ENCODE assay signal across 10 cellular contexts in genomic region chr4:1793940-1794808, GRCh38. TPM values are rescaled to one million over a fixed set of nuclear protein-coding genes. Genes with fewer than 3 reads are reported as not detected.
DNase-seq lines count a peak whose midpoint lies in the region; ATAC-seq, FAIRE-seq and TF ChIP-seq lines count a peak whose summit lies in the region.
"Had no signal": no experiment of that assay in that cellular context is flagged by ENCODE, and none has a peak within 500 bp of the region (broad histone marks: within the 10 kb centered on the region; RNA-seq: fewer than 3 reads in every experiment).

No MANE protein-coding gene starts in this region.

- peaks cover 21% of the 10 kb centered on the region for H3K27me3 Mint-ChIP-seq in neural progenitor cell (ENCODE audit: insufficient read depth, low read depth)

- H3K36me3 ChIP-seq in ectodermal cell (ENCODE audit: control insufficient read depth, insufficient read depth, low read length) (no peaks in the 10 kb centered on the region), neural progenitor cell (no peaks in the 10 kb centered on the region)

- peak overlapping the region; percentile 97 for H3K4me2 ChIP-seq in neural progenitor cell

- H3K4me1 ChIP-seq in ectodermal cell (ENCODE audit: control insufficient read depth, insufficient read depth, low read length) (peaks cover 28% of the 10 kb centered on the region), neural progenitor cell (peaks cover 19% of the 10 kb centered on the region)

- peak overlapping the region; percentile 29 for H3K4me3 ChIP-seq in Jurkat, Clone E6-1 (ENCODE audit: low read length)
- H3K4me3 ChIP-seq in ectodermal cell (ENCODE audit: insufficient read depth, low read depth, low read length) (peak overlapping the region; percentile 63), neural progenitor cell (peak overlapping the region; percentile 57)

- peak overlapping the region; percentile 65 for H2AFZ ChIP-seq in neural progenitor cell (replicated peaks)

- H3K9me3 ChIP-seq in ectodermal cell (ENCODE audit: control insufficient read depth, low read length) (no peaks in the 10 kb centered on the region), neural progenitor cell (ENCODE audit: low read depth) (no peaks in the 10 kb centered on the region)

- FAIRE-seq in GM19239 (lab: Jason Lieb, UNC), result no peak
- FAIRE-seq: GM18507 had no signal

- peaks cover 13% of the 10 kb centered on the region for H3K4me1 Mint-ChIP-seq in neural progenitor cell
- H3K4me1 Mint-ChIP-seq: activated naive CD8-positive, alpha-beta T cell treated with anti-CD3 and anti-CD28 coated beads, Interleukin-2, amount 10 ng/mL, durations not matched to agents 7 days and 5 days had no signal

- H3K27me3 ChIP-seq in ectodermal cell (ENCODE audit: control insufficient read depth, insufficient read depth, low read length, poor library complexity, severe bottlenecking) (peaks cover 32% of the 10 kb centered on the region), neural progenitor cell (peaks cover 60% of the 10 kb centered on the region)

- no peak overlapping the region for H3K27ac Mint-ChIP-seq in neural progenitor cell
- H3K27ac Mint-ChIP-seq: activated naive CD8-positive, alpha-beta T cell treated with anti-CD3 and anti-CD28 coated beads, Interleukin-2, amount 10 ng/mL, durations not matched to agents 7 days and 5 days had no signal

- H3K9ac ChIP-seq in neural progenitor cell, result no peak overlapping the region

- peaks cover 42% of the 10 kb centered on the region for H3K79me2 ChIP-seq in neural progenitor cell (ENCODE audit: low read depth)

- H3K27ac ChIP-seq in C4-2B (peak overlapping the region; percentile 61), ectodermal cell (ENCODE audit: insufficient read depth, low read depth, low read length, poor library complexity, severe bottlenecking) (no peak overlapping the region), neural progenitor cell (no peak overlapping the region)

- H4K20me1 ChIP-seq in neural progenitor cell (ENCODE audit: low read depth), result peaks cover 52% of the 10 kb centered on the region

- no peak for ATAC-seq in HG02759 (IDR thresholded peaks at IDR 0.05; ENCODE audit: unreplicated experiment)

- H3K36me3 Mint-ChIP-seq in neural progenitor cell, result peaks cover 2% of the 10 kb centered on the region
- H3K36me3 Mint-ChIP-seq: activated naive CD8-positive, alpha-beta T cell treated with anti-CD3 and anti-CD28 coated beads, Interleukin-2, amount 10 ng/mL, durations not matched to agents 7 days and 5 days had no signal

- no peaks in the 10 kb centered on the region for H3K9me3 Mint-ChIP-seq in neural progenitor cell
- H3K9me3 Mint-ChIP-seq: activated naive CD8-positive, alpha-beta T cell treated with anti-CD3 and anti-CD28 coated beads, Interleukin-2, amount 10 ng/mL, durations not matched to agents 7 days and 5 days had no signal

- peaks cover 28% of the 10 kb centered on the region for H3F3A ChIP-seq in neural progenitor cell (ENCODE audit: low read depth)

- no peak for DNase-seq in Jurkat, Clone E6-1 (ENCODE audit: low read depth, low spot score)
- peak; percentile 63 for DNase-seq in neural progenitor cell (ENCODE audit: low spot score)
- no peak for DNase-seq in activated gamma-delta T cell treated with Interleukin-2 at 50 U/mL for 16 hours
- DNase-seq in dedifferentiated amniotic fluid mesenchymal stem cell (ENCODE audit: extremely low spot score), result no peak
- no peak for DNase-seq in GM19239 (ENCODE audit: insufficient read length, low spot score)

- H3K4me3 Mint-ChIP-seq in neural progenitor cell, result peak overlapping the region; percentile 84

- WGBS in ectodermal cell, 2 experiments, result 0% methylated on average over 101 of the region's 101 CpGs

- TF ChIP-seq CTCF in C4-2B (conservative IDR thresholded peaks at IDR 0.05), result no peak
- TF ChIP-seq CTCF in neural progenitor cell (IDR thresholded peaks at IDR 0.05), result no peak

RNA-seq across cellular contexts. Expression of gene FGFR3, which starts 1.1 kb away (rescaled TPM):
- 16.3 TPM for polyA plus RNA-seq in Jurkat, Clone E6-1 (2012; ENCODE audit: insufficient read depth, insufficient read length)
- polyA plus RNA-seq in ectodermal cell (2013, experiment 1 of 4), result 89.9 TPM
- polyA plus RNA-seq in ectodermal cell (2013, experiment 2 of 4), result 72.5 TPM
- 77.8 TPM for polyA plus RNA-seq in ectodermal cell (2013, experiment 3 of 4)
- 77.4 TPM for polyA plus RNA-seq in ectodermal cell (2013, experiment 4 of 4)
- 4.8 and 17.0 TPM in 2 replicates for total RNA-seq in neural progenitor cell (ENCODE audit: low replicate concordance)
